In genomic region chr15:40256642-40257235, GRCh38 we compare ENCODE assay signal across 15 cellular contexts. TPM values are rescaled to one million over a fixed set of nuclear protein-coding genes. Genes with fewer than 3 reads are reported as not detected.
DNase-seq lines count a peak whose midpoint lies in the region; ATAC-seq and TF ChIP-seq lines count a peak whose summit lies in the region.
"Had no signal": no experiment of that assay in that cellular context is flagged by ENCODE, and none has a peak within 500 bp of the region (broad histone marks: within the 10 kb centered on the region; RNA-seq: fewer than 3 reads in every experiment).

No MANE protein-coding gene starts in this region.

- H3K4me3 ChIP-seq in astrocyte of the spinal cord (ENCODE audit: low read depth, low read length) (no peak overlapping the region), mesodermal cell (ENCODE audit: extremely low read depth, insufficient read depth, low read length, poor library complexity, severe bottlenecking) (no peak overlapping the region), vagina (no peak overlapping the region)
- H3K4me3 ChIP-seq: BLaER1 treated with 17β-estradiol and CSF1 and Interleukin-3, amounts not matched to agents 10 nM and 100 nM; esophagus muscularis mucosa had no signal

- H3K4me1 ChIP-seq in mesodermal cell (ENCODE audit: control insufficient read depth, insufficient read depth, low read length, poor library complexity, severe bottlenecking): peaks cover 38% of the 10 kb centered on the region
- H3K4me1 ChIP-seq in vagina: peaks cover 21% of the 10 kb centered on the region

- 85 to 87% methylated on average over 16 to 17 of the region's 17 CpGs for WGBS in mesodermal cell (ENCODE audit: insufficient coverage in 2 of 2), 2 experiments

- no peak for TF ChIP-seq POLR2A in vagina (IDR thresholded peaks at IDR 0.05)

- in situ Hi-C loops in astrocyte of the spinal cord (cut with HindIII; ENCODE audit: low sequenced_read_pairs): no loop called here

- intact Hi-C loops in vagina (cut with DNase I): no loop called here

- peak overlapping the region; percentile 29 for H3K27ac ChIP-seq in mesodermal cell (ENCODE audit: low read depth, low read length, severe bottlenecking)
- H3K27ac ChIP-seq in vagina: no peak overlapping the region
- H3K27ac ChIP-seq: BLaER1 treated with 17β-estradiol and CSF1 and Interleukin-3, amounts not matched to agents 10 nM and 100 nM; esophagus muscularis mucosa had no signal

- H3K27me3 ChIP-seq in vagina: no peaks in the 10 kb centered on the region

- DNase-seq in Daoy (ENCODE audit: low read depth) (peak; percentile 63), M059J (ENCODE audit: low read depth) (peak; percentile 96), astrocyte of the spinal cord (ENCODE audit: low read depth, low spot score) (peak; percentile 56), DMS53 (lab: John Stamatoyannopoulos, UW) (no peak), inferior parietal cortex (ENCODE audit: extremely low spot score) (no peak), vagina (ENCODE audit: extremely low spot score in 2 of 2) (no peak)
- DNase-seq: activated CD4-positive, alpha-beta T cell treated with anti-CD3 and anti-CD28 coated beads for 48 hours; cerebellar nuclear complex; GF-D8; midbrain; NCI-H2081 had no signal

- ATAC-seq in HG02885 (IDR thresholded peaks at IDR 0.05; ENCODE audit: poor library complexity, unreplicated experiment): no peak

- H3K9me3 ChIP-seq in mesodermal cell (ENCODE audit: control insufficient read depth, low read length) (no peaks in the 10 kb centered on the region), vagina (no peaks in the 10 kb centered on the region)
- H3K9me3 ChIP-seq: BLaER1 treated with 17β-estradiol and CSF1 and Interleukin-3, amounts not matched to agents 10 nM and 100 nM; esophagus muscularis mucosa had no signal

- H3K36me3 ChIP-seq in mesodermal cell (ENCODE audit: control insufficient read depth, insufficient read depth, low read length) (no peaks in the 10 kb centered on the region), vagina (no peaks in the 10 kb centered on the region)
- H3K36me3 ChIP-seq: BLaER1 treated with 17β-estradiol and CSF1 and Interleukin-3, amounts not matched to agents 10 nM and 100 nM; esophagus muscularis mucosa had no signal

- no peak for TF ChIP-seq CTCF in astrocyte of the spinal cord (IDR thresholded peaks at IDR 0.05; ENCODE audit: low read depth, low read length)
- no peak for TF ChIP-seq CTCF in vagina (IDR thresholded peaks at IDR 0.05)

RNA-seq across cellular contexts. Expression of gene PAK6, which starts 17.9 kb away (rescaled TPM):
- 0.12 and 0.57 TPM in 2 replicates for total RNA-seq in Daoy (2014; rRNA removed; shearing (Covaris generic))
- total RNA-seq in M059J (2014; rRNA removed; shearing (Covaris generic)): 9.8 and 13.0 TPM in 2 replicates
- 0.88 TPM for polyA plus RNA-seq in mesodermal cell (2013, experiment 1 of 2)
- polyA plus RNA-seq in mesodermal cell (2013, experiment 2 of 2): 0.46 TPM
- total RNA-seq in vagina: 19.9 TPM

RNA-seq across cellular contexts. Expression of gene ANKRD63, which starts 26.1 kb away (rescaled TPM):
- 0.63 and 0.97 TPM in 2 replicates for total RNA-seq in Daoy (2014; rRNA removed; shearing (Covaris generic))
- total RNA-seq in M059J (2014; rRNA removed; shearing (Covaris generic)): not detected in 2 replicates
- 1.1 TPM for polyA plus RNA-seq in mesodermal cell (2013, experiment 1 of 2)
- 0.30 TPM for polyA plus RNA-seq in mesodermal cell (2013, experiment 2 of 2)
- not detected for total RNA-seq in vagina
- total RNA-seq: esophagus muscularis mucosa had no signal

RNA-seq across cellular contexts. Expression of gene PLCB2, which starts 51.0 kb away (rescaled TPM):
- 0.29 and 1.3 TPM in 2 replicates for total RNA-seq in Daoy (2014; rRNA removed; shearing (Covaris generic))
- not detected in 2 replicates for total RNA-seq in M059J (2014; rRNA removed; shearing (Covaris generic))
- 32.5 TPM for polyA plus RNA-seq in mesodermal cell (2013, experiment 1 of 2)
- polyA plus RNA-seq in mesodermal cell (2013, experiment 2 of 2): 19.1 TPM
- total RNA-seq in vagina: 14.0 TPM

Comparison
In these comparisons a context has a peak if more than half of its experiments do, and no peak if none do; other contexts are left out.
1. DNase-seq: peak in Daoy (single experiment), M059J (single experiment) and astrocyte of the spinal cord (single experiment); none in DMS53 (single experiment), inferior parietal cortex (single experiment) and vagina (0 of 2).